Comparison of ENCODE assay signal across 16 cellular contexts in the genomic region with DNA sequence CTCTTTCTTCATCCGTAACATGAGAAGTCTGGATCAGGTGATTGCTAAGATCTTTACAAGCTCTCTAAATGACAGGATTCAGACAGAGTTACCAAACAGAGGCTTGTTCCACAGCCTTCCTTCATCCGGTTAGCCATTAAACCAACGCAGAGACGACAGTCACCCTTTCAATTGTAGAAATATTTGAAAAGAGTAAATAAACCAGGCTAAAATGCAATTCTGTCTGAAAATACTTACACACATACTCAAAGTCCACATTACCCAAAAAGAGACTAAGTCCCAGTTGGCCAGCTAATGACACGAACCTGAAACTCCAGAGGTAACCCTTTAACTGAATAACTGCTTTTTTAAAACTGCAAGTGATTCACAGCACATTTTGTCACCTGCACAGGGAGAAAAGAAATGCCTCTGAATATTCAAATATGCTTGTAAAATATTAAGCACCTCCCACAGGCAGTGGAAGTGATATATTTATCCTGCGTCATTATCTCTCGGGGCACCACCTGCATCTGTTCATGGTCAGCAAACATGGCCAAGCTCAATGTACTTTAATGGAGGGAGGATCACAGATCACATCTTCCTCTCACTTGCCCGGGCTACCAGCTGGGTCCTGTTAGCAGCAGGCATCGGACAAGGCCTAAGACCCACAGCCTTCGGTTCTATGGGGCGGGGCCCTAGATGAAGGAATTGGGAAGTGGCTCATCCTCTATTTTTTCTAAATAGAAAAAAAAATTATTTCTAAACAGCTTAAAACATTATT. TPM values are rescaled to one million over a fixed set of nuclear protein-coding genes. Genes with fewer than 3 reads are reported as not detected.
"Had no signal": no experiment of that assay in that cellular context is flagged by ENCODE, and none has a peak within 500 bp of the region (broad histone marks: within the 10 kb centered on the region; RNA-seq: fewer than 3 reads in every experiment).

No MANE protein-coding gene starts in this region.

- H3K36me3 ChIP-seq: neural progenitor cell, thoracic aorta had no signal

- H3K4me1 Mint-ChIP-seq: brain, neural progenitor cell had no signal

- H3K27me3 ChIP-seq: foreskin keratinocyte, neural progenitor cell had no signal

- H3K27ac ChIP-seq: foreskin keratinocyte, neural progenitor cell, thoracic aorta had no signal

- H3K4me3 Mint-ChIP-seq: activated CD4-positive, alpha-beta T cell treated with anti-CD3 and anti-CD28 coated beads, Interleukin-2, amount 10 ng/mL, durations not matched to agents 7 days and 5 days; activated naive CD8-positive, alpha-beta T cell treated with anti-CD3 and anti-CD28 coated beads, Interleukin-2, amount 10 ng/mL, durations not matched to agents 7 days and 5 days; brain; dendritic cell treated with granulocyte-macrophage colony-stimulating factor and Interleukin-4, amounts not matched to agents 40 ng/mL and 50 ng/mL, for 4 days; naive B cell; neural progenitor cell had no signal

- H3K4me2 ChIP-seq: neural progenitor cell had no signal

- DNase-seq: activated CD4-positive, alpha-beta T cell treated with anti-CD3 and anti-CD28 coated beads, Interleukin-2, amount 10 ng/mL, durations not matched to agents 7 days and 5 days; activated CD4-positive, CD25-positive, alpha-beta regulatory T cell; activated CD8-positive, alpha-beta memory T cell treated with anti-CD3 and anti-CD28 coated beads for 24 hours; activated naive CD8-positive, alpha-beta T cell treated with anti-CD3 and anti-CD28 coated beads, Interleukin-2, amount 10 ng/mL, durations not matched to agents 7 days and 5 days; effector memory CD4-positive, alpha-beta T cell; foreskin keratinocyte; glutamatergic neuron; kidney glomerular epithelial cell; naive B cell; stimulated activated CD4-positive, alpha-beta T cell treated with anti-CD3 and anti-CD28 coated beads, Interleukin-12 subunit alpha, Interleukin-12 subunit beta, amount 100 ng/mL, for 4 hours; stimulated activated CD4-positive, alpha-beta T cell treated with anti-CD3 and anti-CD28 coated beads, Interleukin-2, amount 100 ng/mL, for 24 hours had no signal

- H3K9me3 Mint-ChIP-seq: activated CD4-positive, alpha-beta T cell treated with anti-CD3 and anti-CD28 coated beads, Interleukin-2, amount 10 ng/mL, durations not matched to agents 7 days and 5 days; dendritic cell treated with granulocyte-macrophage colony-stimulating factor and Interleukin-4, amounts not matched to agents 40 ng/mL and 50 ng/mL, for 4 days had no signal

- H3K27ac Mint-ChIP-seq: activated CD4-positive, alpha-beta T cell treated with anti-CD3 and anti-CD28 coated beads, Interleukin-2, amount 10 ng/mL, durations not matched to agents 7 days and 5 days; activated naive CD8-positive, alpha-beta T cell treated with anti-CD3 and anti-CD28 coated beads, Interleukin-2, amount 10 ng/mL, durations not matched to agents 7 days and 5 days; brain; dendritic cell treated with granulocyte-macrophage colony-stimulating factor and Interleukin-4, amounts not matched to agents 40 ng/mL and 50 ng/mL, for 4 days; naive B cell; neural progenitor cell had no signal

- H3K36me3 Mint-ChIP-seq: brain had no signal

- H2AFZ ChIP-seq: neural progenitor cell had no signal

- H3K9me3 ChIP-seq: thoracic aorta had no signal

- H3K4me1 ChIP-seq: foreskin keratinocyte, neural progenitor cell had no signal

- H3K4me3 ChIP-seq: neural progenitor cell, thoracic aorta had no signal

- H3K27me3 Mint-ChIP-seq: activated CD4-positive, alpha-beta T cell treated with anti-CD3 and anti-CD28 coated beads, Interleukin-2, amount 10 ng/mL, durations not matched to agents 7 days and 5 days; activated naive CD8-positive, alpha-beta T cell treated with anti-CD3 and anti-CD28 coated beads, Interleukin-2, amount 10 ng/mL, durations not matched to agents 7 days and 5 days; brain; dendritic cell treated with granulocyte-macrophage colony-stimulating factor and Interleukin-4, amounts not matched to agents 40 ng/mL and 50 ng/mL, for 4 days; naive B cell had no signal

RNA-seq across cellular contexts. Expression of a gene that starts 38.8 kb away (rescaled TPM):
- total RNA-seq: activated CD4-positive, alpha-beta T cell treated with anti-CD3 and anti-CD28 coated beads, Interleukin-2, amount 10 ng/mL, durations not matched to agents 7 days and 5 days; activated naive CD8-positive, alpha-beta T cell treated with anti-CD3 and anti-CD28 coated beads, Interleukin-2, amount 10 ng/mL, durations not matched to agents 7 days and 5 days; T-helper 2 cell treated with Interferon-gamma antibody and Interleukin-4, amounts not matched to agents 100 ng/mL and 5 ng/mL, for 36 hours had no signal
